In genomic region chr14:24418492-24418873, GRCh38 we compare ENCODE assay signal across 22 cellular contexts. TPM values are rescaled to one million over a fixed set of nuclear protein-coding genes. Genes with fewer than 3 reads are reported as not detected.
DNase-seq lines count a peak whose midpoint lies in the region; ATAC-seq and TF ChIP-seq lines count a peak whose summit lies in the region.
"Had no signal": no experiment of that assay in that cellular context is flagged by ENCODE, and none has a peak within 500 bp of the region (broad histone marks: within the 10 kb centered on the region; RNA-seq: fewer than 3 reads in every experiment).

No MANE protein-coding gene starts in this region.

- CTCF ChIA-PET in PC-3 (lab: Charles Lee) = interaction anchor here (0.7 to 1.2 kb wide), 3 partner anchors 13 to 321 kb away, joined by 3 to 7 read pairs (median 4); no protein-coding TSS in a partner anchor

- H4K20me1 ChIP-seq in PC-3 (ENCODE audit: low read length) = no peaks in the 10 kb centered on the region

- peak overlapping the region; percentile 34 for H3K4me2 ChIP-seq in PC-3 (ENCODE audit: low read length)
- H3K4me2 ChIP-seq: smooth muscle cell had no signal

- intact Hi-C loops in PC-3 (cut with micrococcal nuclease) (no loop called here), mucosa of descending colon (cut with DNase I, micrococcal nuclease) (no loop called here), vagina (cut with DNase I) (no loop called here)

- DNase-seq in AG09309 (ENCODE audit: low read depth) (peak; percentile 13), PC-3 (peak; percentile 93), epithelial cell of prostate (ENCODE audit: low read depth, low spot score) (peak; percentile 73), mucosa of descending colon (peak; percentile 70 to 79 (median 74)), DMS53 (lab: John Stamatoyannopoulos, UW) (no peak), vagina (ENCODE audit: extremely low spot score in 2 of 2) (no peak)
- no peak for DNase-seq in effector memory CD8-positive, alpha-beta T cell
- DNase-seq in effector CD8-positive, alpha-beta T cell (lab: John Stamatoyannopoulos, UW) = no peak
- DNase-seq: ACHN; activated naive CD4-positive, alpha-beta T cell treated with anti-CD3 and anti-CD28 coated beads for 36 hours; COR-L47; effector CD4-positive, alpha-beta T cell; NCI-H1105; NCI-H2171; NCI-H82; stimulated activated naive B cell treated with anti-CD40 and anti-IgM and Interleukin-4, amounts not matched to agents 10 μg/mL and 1 μg/mL and 100 μg/mL, for 72 hours; T-helper 2 cell had no signal

- BruUV-seq in PC-3 (replicated peaks; lab: Mats Ljungman, UMichigan) = no TSS peak

- ATAC-seq in PC-3 = peak; percentile 92
- ATAC-seq in mucosa of descending colon = peak; percentile 83
- ATAC-seq in effector memory CD8-positive, alpha-beta T cell (replicated peaks) = no peak
- ATAC-seq: stimulated activated naive B cell treated with anti-CD40 and anti-IgM and Interleukin-4, amounts not matched to agents 10 μg/mL and 1 μg/mL and 100 μg/mL, for 72 hours had no signal

- H3K36me3 ChIP-seq in PC-3 (ENCODE audit: low read depth, low read length) (no peaks in the 10 kb centered on the region), mucosa of descending colon (ENCODE audit: low read depth) (no peaks in the 10 kb centered on the region), vagina (peaks cover 0 to 17% of the 10 kb centered on the region in 2 donors)

- no peak for TF ChIP-seq CTCF in AG09309 (IDR thresholded peaks at IDR 0.05; ENCODE audit: control insufficient read depth, insufficient read depth, low read depth, low read length, missing control alignments)
- TF ChIP-seq CTCF in PC-3 (conservative IDR thresholded peaks at IDR 0.05; ENCODE audit: low read depth, low read length) = no peak
- no peak for TF ChIP-seq CTCF in mucosa of descending colon (IDR thresholded peaks at IDR 0.05)
- TF ChIP-seq CTCF in vagina (IDR thresholded peaks at IDR 0.05) = no peak

- H3K4me3 Mint-ChIP-seq in effector memory CD8-positive, alpha-beta T cell = no peak overlapping the region
- H3K4me3 Mint-ChIP-seq: activated naive CD4-positive, alpha-beta T cell treated with anti-CD3 and anti-CD28 coated beads for 36 hours; brain; IgD-negative memory B cell; memory B cell; stimulated activated naive B cell treated with anti-CD40 and anti-IgM and Interleukin-4, amounts not matched to agents 10 μg/mL and 1 μg/mL and 100 μg/mL, for 72 hours had no signal

- no peaks in the 10 kb centered on the region for H3K9me2 ChIP-seq in PC-3 (replicated peaks; ENCODE audit: low read length)

- no peaks in the 10 kb centered on the region for H3K27me3 ChIP-seq in PC-3 (ENCODE audit: low read length)
- no peaks in the 10 kb centered on the region for H3K27me3 ChIP-seq in vagina

- no peak overlapping the region for H3K27ac Mint-ChIP-seq in effector memory CD8-positive, alpha-beta T cell
- H3K27ac Mint-ChIP-seq: activated naive CD4-positive, alpha-beta T cell treated with anti-CD3 and anti-CD28 coated beads for 36 hours; IgD-negative memory B cell; memory B cell; stimulated activated naive B cell treated with anti-CD40 and anti-IgM and Interleukin-4, amounts not matched to agents 10 μg/mL and 1 μg/mL and 100 μg/mL, for 72 hours had no signal

- H3K4me1 Mint-ChIP-seq in effector memory CD8-positive, alpha-beta T cell (ENCODE audit: low read depth in 2 of 2) = no peaks in the 10 kb centered on the region
- H3K4me1 Mint-ChIP-seq: brain, IgD-negative memory B cell, memory B cell had no signal

- no peak overlapping the region for H3K4me3 ChIP-seq in AG09309 (ENCODE audit: control insufficient read depth, low read depth, low read length)
- H3K4me3 ChIP-seq in PC-3 (ENCODE audit: low read length) = no peak overlapping the region
- H3K4me3 ChIP-seq in mucosa of descending colon = no peak overlapping the region
- H3K4me3 ChIP-seq in vagina = no peak overlapping the region
- H3K4me3 ChIP-seq: smooth muscle cell had no signal

- no peak for TF ChIP-seq POLR2A in vagina (IDR thresholded peaks at IDR 0.05)

- H2AFZ ChIP-seq in PC-3 (ENCODE audit: low read length) = 0 out of 2 replicates have a peak overlapping the region, but pooled peaks have one; percentile 10

- POLR2A ChIA-PET in PC-3 (lab: Charles Lee; ENCODE audit: unreplicated experiment) = interaction anchor here (0.6 kb wide), 1 partner anchor 11 kb away, joined by 3 read pairs; the partner anchor contains the start of gene KHNYN

- H3K9me3 ChIP-seq in PC-3 (ENCODE audit: low read length) (no peaks in the 10 kb centered on the region), mucosa of descending colon (no peaks in the 10 kb centered on the region), vagina (no peaks in the 10 kb centered on the region)

- H3K27me3 Mint-ChIP-seq in effector memory CD8-positive, alpha-beta T cell = peaks cover 21 to 40% of the 10 kb centered on the region in 2 donors

- peak overlapping the region; percentile 71 for H3K27ac ChIP-seq in PC-3 (ENCODE audit: low read length)
- peak overlapping the region; percentile 74 for H3K27ac ChIP-seq in epithelial cell of prostate
- H3K27ac ChIP-seq in vagina = no peak overlapping the region

- H3K9ac ChIP-seq in PC-3 (ENCODE audit: low read length) = no peak overlapping the region

- no peaks in the 10 kb centered on the region for H3K9me3 Mint-ChIP-seq in effector memory CD8-positive, alpha-beta T cell
- H3K9me3 Mint-ChIP-seq: activated naive CD4-positive, alpha-beta T cell treated with anti-CD3 and anti-CD28 coated beads for 36 hours; brain; IgD-negative memory B cell; memory B cell; stimulated activated naive B cell treated with anti-CD40 and anti-IgM and Interleukin-4, amounts not matched to agents 10 μg/mL and 1 μg/mL and 100 μg/mL, for 72 hours had no signal

- peaks cover 20% of the 10 kb centered on the region for H3K4me1 ChIP-seq in PC-3 (ENCODE audit: insufficient read depth, low read length)
- H3K4me1 ChIP-seq in mucosa of descending colon (ENCODE audit: low read depth) = peaks cover 15% of the 10 kb centered on the region
- peaks cover 16% of the 10 kb centered on the region for H3K4me1 ChIP-seq in vagina

- H3K79me2 ChIP-seq in PC-3 (ENCODE audit: low read length) = no peaks in the 10 kb centered on the region

- no peaks in the 10 kb centered on the region for H3K36me3 Mint-ChIP-seq in effector memory CD8-positive, alpha-beta T cell (ENCODE audit: insufficient read depth)
- H3K36me3 Mint-ChIP-seq: memory B cell had no signal

- H3F3A ChIP-seq in PC-3 (ENCODE audit: low read length, unreplicated experiment) = peaks cover 4% of the 10 kb centered on the region

RNA-seq across cellular contexts. Expression of gene CBLN3, which starts 11.0 kb away (rescaled TPM):
- total RNA-seq in PC-3 (2014; rRNA removed) = 2.9 and 3.4 TPM in 2 replicates
- total RNA-seq in mucosa of descending colon = 1 to 10 TPM; 2.2 to 3.9 (median 2.6) TPM
- 1.7 TPM for total RNA-seq in vagina
- total RNA-seq: frontal cortex had no signal

RNA-seq across cellular contexts. Expression of gene KHNYN, which starts 11.3 kb away (rescaled TPM):
- total RNA-seq in PC-3 (2014; rRNA removed) (50.9 and 51.6 TPM in 2 replicates), mucosa of descending colon (100 to 1,000 TPM in 1 of 3 donors, 10 to 100 TPM in 2; 85.9 to 102 (median 86.9) TPM), vagina (41.7 TPM)

RNA-seq across cellular contexts. Expression of gene NYNRIN, which starts 19.7 kb away (rescaled TPM):
- total RNA-seq in PC-3 (2014; rRNA removed) (2.7 and 3.1 TPM in 2 replicates), mucosa of descending colon (10 to 100 TPM; 12.1 to 15.8 (median 13.4) TPM), vagina (14.7 TPM)

RNA-seq across cellular contexts. Expression of gene SDR39U1, which starts 24.1 kb away (rescaled TPM):
- total RNA-seq in PC-3 (2014; rRNA removed) (24.7 and 29.8 TPM in 2 replicates), mucosa of descending colon (10 to 100 TPM; 43.3 to 64.1 (median 47.1) TPM), vagina (43.2 TPM)

RNA-seq across cellular contexts. Expression of gene NFATC4, which starts 50.5 kb away (rescaled TPM):
- total RNA-seq in PC-3 (2014; rRNA removed) (11.5 and 15.1 TPM in 2 replicates), mucosa of descending colon (100 to 1,000 TPM in 1 of 3 donors, 10 to 100 TPM in 2; 11.9 to 112 (median 25.2) TPM), vagina (47.9 TPM)

Comparison
In these comparisons a context has a peak if more than half of its experiments do, and no peak if none do; other contexts are left out.
1. DNase-seq: peak in AG09309 (single experiment), PC-3 (single experiment), epithelial cell of prostate (single experiment) and mucosa of descending colon (3 of 3); none in DMS53 (single experiment), vagina (0 of 2), effector memory CD8-positive, alpha-beta T cell (0 of 3) and effector CD8-positive, alpha-beta T cell (single experiment).